Comparison of ENCODE assay signal across 8 cellular contexts in genomic region chr1:205211839-205212241, GRCh38. TPM values are rescaled to one million over a fixed set of nuclear protein-coding genes. Genes with fewer than 3 reads are reported as not detected.
DNase-seq lines count a peak whose midpoint lies in the region; ATAC-seq, FAIRE-seq and TF ChIP-seq lines count a peak whose summit lies in the region.

No MANE protein-coding gene starts in this region.

- POLR2A ChIA-PET in A673 (lab: Charles Lee; ENCODE audit: low non-redundant PET) = no interaction called here
- POLR2A ChIA-PET in K562 (lab: Yijun Ruan, JAX) = no interaction called here

- BruUV-seq in A673 (replicated peaks; lab: Mats Ljungman, UMichigan) (no TSS peak), K562 (replicated peaks; lab: Mats Ljungman, UMichigan) (TSS peak; percentile 76)

- ATAC-seq in GM19351 (IDR thresholded peaks at IDR 0.05; ENCODE audit: unreplicated experiment) (peak; percentile 43), K562 (no peak)

- TF ChIP-seq CTCF in A673 (conservative IDR thresholded peaks at IDR 0.05; ENCODE audit: low read depth, low read length) = no peak
- no peak for TF ChIP-seq CTCF in K562 (IDR thresholded peaks at IDR 0.05 in 2 of 3, conservative IDR thresholded peaks at IDR 0.05 in 1 of 3; ENCODE audit: insufficient read depth in 2 of 3, low read depth in 1 of 3, low read length in 3 of 3)

- no peak for FAIRE-seq in K562 (lab: Jason Lieb, UNC)

- DNase-seq in A673 (ENCODE audit: low spot score) (no peak), K562 (ENCODE audit: extremely low read depth in 1 of 4, low spot score in 3 of 4) (no peak), DMS79 (lab: John Stamatoyannopoulos, UW) (no peak), globus pallidus (ENCODE audit: low spot score) (no peak), iPS-NIHi11 (ENCODE audit: low spot score) (no peak)

- H2AFZ ChIP-seq in K562 (ENCODE audit: low read depth, low read length) = peak overlapping the region; percentile 96

- no peak for TF ChIP-seq RAD21 in K562 (CRISPR knock-in tag; conservative IDR thresholded peaks at IDR 0.05 in 1 of 2, IDR thresholded peaks at IDR 0.05 in 1 of 2)

- no peak for TF ChIP-seq EP300 in K562 (IDR thresholded peaks at IDR 0.05; ENCODE audit: low read length)

- H3K9me3 ChIP-seq in A673 (ENCODE audit: low read depth, low read length, poor library complexity, severe bottlenecking) (no peaks in the 10 kb centered on the region), HUES48 (ENCODE audit: control insufficient read depth, insufficient read depth, low read length) (no peaks in the 10 kb centered on the region), K562 (replicated peaks; ENCODE audit: control insufficient read depth, insufficient read depth, low read depth, low read length) (no peaks in the 10 kb centered on the region), mononuclear cell (ENCODE audit: low read depth, low read length) (no peaks in the 10 kb centered on the region)

- no peak overlapping the region for H3K9ac ChIP-seq in HUES48 (ENCODE audit: low read depth, low read length)
- peak overlapping the region; percentile 42 to 99; a peak in 3 of 4 replicates for H3K9ac ChIP-seq in K562 (ENCODE audit: insufficient read depth in 1 of 2, low read depth in 2 of 2, low read length in 2 of 2)

- 31% methylated on average over 11 of the region's 11 CpGs for WGBS in K562 (ENCODE audit: insufficient coverage, low coverage, missing lambda C conversion rate)

- H4K20me1 ChIP-seq in K562 (replicated peaks; ENCODE audit: control insufficient read depth, insufficient read depth, low read length) = no peaks in the 10 kb centered on the region

- H3K4me2 ChIP-seq in K562 (ENCODE audit: insufficient read depth, low read length) = peak overlapping the region; percentile 87

- H3K36me3 ChIP-seq in A673 (ENCODE audit: insufficient read depth, low read length, poor library complexity, severe bottlenecking) (no peaks in the 10 kb centered on the region), HUES48 (ENCODE audit: control insufficient read depth, insufficient read depth, low read length) (no peaks in the 10 kb centered on the region), K562 (ENCODE audit: control insufficient read depth, insufficient read depth, low read length) (no peaks in the 10 kb centered on the region)

- in situ Hi-C loops in K562 (cut with MboI) = no loop called here

- no peak for TF ChIP-seq POLR2A in K562 (conservative IDR thresholded peaks at IDR 0.05)

- H3K4me3 ChIP-seq in A673 (ENCODE audit: low read depth, low read length, poor library complexity, severe bottlenecking) = peak overlapping the region; percentile 95
- peak overlapping the region; percentile 94 for H3K4me3 ChIP-seq in HUES48 (ENCODE audit: low read depth, low read length)
- H3K4me3 ChIP-seq in K562 = peak overlapping the region; percentile 85
- peak overlapping the region; percentile 94 for H3K4me3 ChIP-seq in mononuclear cell (ENCODE audit: low read length)

- H3K79me2 ChIP-seq in K562 (ENCODE audit: control insufficient read depth, insufficient read depth, low read length) = peaks cover 41% of the 10 kb centered on the region

- H3K27ac ChIP-seq in A673 (ENCODE audit: low read depth, low read length, poor library complexity, severe bottlenecking) = peak overlapping the region; percentile 78
- peak overlapping the region; percentile 94 for H3K27ac ChIP-seq in HUES48 (ENCODE audit: low read depth, low read length)
- H3K27ac ChIP-seq in K562 (ENCODE audit: extremely low read depth, low read depth, low read length) = peak overlapping the region; percentile 66

- H3K9me1 ChIP-seq in K562 (ENCODE audit: control insufficient read depth, insufficient read depth, low read length) = no peaks in the 10 kb centered on the region

- H3K27me3 ChIP-seq in A673 (replicated peaks; ENCODE audit: insufficient read depth, low read depth, low read length, poor library complexity) = no peaks in the 10 kb centered on the region
- no peaks in the 10 kb centered on the region for H3K27me3 ChIP-seq in HUES48 (ENCODE audit: control insufficient read depth, insufficient read depth, low read length)
- H3K27me3 ChIP-seq in K562 (ENCODE audit: control insufficient read depth in 2 of 2, insufficient read depth in 2 of 2, low read length in 2 of 2) = no peaks in the 10 kb centered on the region
- no peaks in the 10 kb centered on the region for H3K27me3 ChIP-seq in mononuclear cell (ENCODE audit: insufficient read depth, low read length)

- CTCF ChIA-PET in A673 (lab: Charles Lee) (no interaction called here), K562 (lab: Yijun Ruan, JAX; ENCODE audit: low intra/inter-chr PET ratio) (no interaction called here)

- H3K4me1 ChIP-seq in A673 (ENCODE audit: insufficient read depth, low read length, poor library complexity, severe bottlenecking) (peaks cover 5% of the 10 kb centered on the region), HUES48 (ENCODE audit: control insufficient read depth, insufficient read depth, low read length) (peaks cover 4% of the 10 kb centered on the region; the same call in 1 of the 2 replicates), K562 (replicated peaks in 1 of 2; ENCODE audit: control insufficient read depth in 2 of 2, insufficient read depth in 2 of 2, low read length in 2 of 2) (peaks cover 16 to 44% of the 10 kb centered on the region in 2 experiments), mononuclear cell (ENCODE audit: insufficient read depth, low read length) (peaks cover 44% of the 10 kb centered on the region)

- intact Hi-C loops in A673 (cut with micrococcal nuclease; ENCODE audit: unreplicated experiment) = no loop called here
- intact Hi-C loops in K562 (cut with micrococcal nuclease) = loop anchor here (2.0 to 5.0 kb wide), 3 partner anchors 40 to 89 kb away; no protein-coding TSS in a partner anchor

TF ChIP-seq in K562, 482 proteins besides CTCF, POLR2A, EP300 and RAD21 (continues in another document):
- TF ChIP-seq TFAM (CRISPR knock-in tag; conservative IDR thresholded peaks at IDR 0.05) (no peak), SMARCB1 (IDR thresholded peaks at IDR 0.05; ENCODE audit: insufficient read length, low read depth) (no peak)

RNA-seq across cellular contexts. Expression of gene DSTYK, which starts 0.3 kb away (rescaled TPM):
- total RNA-seq in A673 (2021) (7.1 and 7.5 TPM in 2 replicates), K562 (2014; rRNA removed) (4.2 and 5.5 TPM in 2 replicates), K562 (2014; rRNA removed; fragmentation: Illumina TruSeq; extraction: Trizol) (7.0 TPM in 2 replicates), K562 (2015; rRNA removed; fragmentation: Illumina TruSeq; extraction: Trizol) (6.6 and 7.1 TPM in 2 replicates), K562 (2021) (6.2 and 7.3 TPM in 2 replicates), mononuclear cell (16.3 TPM)
- 12.5 and 15.3 TPM in 2 replicates for total RNA-seq in K562 (2011; cell fraction: chromatin; rRNA removed; ENCODE audit: low replicate concordance)
- 6.3 and 7.2 TPM in 2 replicates for total RNA-seq in K562 (2011; cell fraction: nucleolus; rRNA removed)
- 11.8 and 16.3 TPM in 2 replicates for total RNA-seq in K562 (2011; cell fraction: nucleoplasm; rRNA removed)
- polyA plus RNA-seq in K562 (2011; rRNA removed) (6.3 and 7.0 TPM in 2 replicates), K562 (2014; fragmentation: Illumina TruSeq; extraction: Trizol) (6.3 and 6.9 TPM in 2 replicates), K562 (2014; fragmentation: Nextera tagmentation; extraction: Ambion mirVana) (1 to 10 TPM; 4.6 to 5.0 TPM), K562 (2014; rRNA removed) (4.8 and 5.4 TPM in 2 replicates)
- 2.3 and 4.7 TPM in 2 replicates for polyA plus RNA-seq in K562 (2011; cell fraction: cytosol; rRNA removed)
- polyA plus RNA-seq in K562 (2011; cell fraction: nucleus; rRNA removed) = 2.9 and 3.0 TPM in 2 replicates
- 5.6 and 8.7 TPM in 2 replicates for polyA plus RNA-seq in K562 (2012)
- 11.5 and 13.9 TPM in 2 replicates for polyA minus RNA-seq in K562 (2011; rRNA and poly(A)+ RNA removed)
- polyA minus RNA-seq in K562 (2011; cell fraction: cytosol; rRNA and poly(A)+ RNA removed) = 4.2 and 4.4 TPM in 2 replicates
- 4.6 and 8.2 TPM in 2 replicates for polyA minus RNA-seq in K562 (2011; cell fraction: nucleus; rRNA and poly(A)+ RNA removed)

RNA-seq across cellular contexts. Expression of gene TMCC2, which starts 15.9 kb away (rescaled TPM):
- total RNA-seq in A673 (2021) (2.2 and 3.0 TPM in 2 replicates), K562 (2014; rRNA removed) (1.5 and 1.6 TPM in 2 replicates), K562 (2014; rRNA removed; fragmentation: Illumina TruSeq; extraction: Trizol) (0.48 and 0.62 TPM in 2 replicates), K562 (2015; rRNA removed; fragmentation: Illumina TruSeq; extraction: Trizol) (0.94 and 0.98 TPM in 2 replicates), K562 (2021) (1.8 TPM in 2 replicates), mononuclear cell (4.3 TPM)
- total RNA-seq in K562 (2011; cell fraction: chromatin; rRNA removed; ENCODE audit: low replicate concordance) = 0.44 and 1.0 TPM in 2 replicates
- total RNA-seq in K562 (2011; cell fraction: nucleolus; rRNA removed) = 0.66 and 1.0 TPM in 2 replicates
- total RNA-seq in K562 (2011; cell fraction: nucleoplasm; rRNA removed) = 0.51 and 1.1 TPM in 2 replicates
- polyA plus RNA-seq in K562 (2011; rRNA removed) (0.60 and 1.3 TPM in 2 replicates), K562 (2014; fragmentation: Illumina TruSeq; extraction: Trizol) (1.2 and 1.3 TPM in 2 replicates), K562 (2014; fragmentation: Nextera tagmentation; extraction: Ambion mirVana) (under 1 TPM; 0.06 to 0.10 TPM), K562 (2014; rRNA removed) (1.2 and 2.0 TPM in 2 replicates)
- polyA plus RNA-seq in K562 (2011; cell fraction: cytosol; rRNA removed) = 1.6 and 1.7 TPM in 2 replicates
- 1.6 and 1.9 TPM in 2 replicates for polyA plus RNA-seq in K562 (2011; cell fraction: nucleus; rRNA removed)
- polyA plus RNA-seq in K562 (2012) = 2.0 and 6.3 TPM in 2 replicates
- polyA minus RNA-seq in K562 (2011; rRNA and poly(A)+ RNA removed) = 0.74 and 1.3 TPM in 2 replicates
- polyA minus RNA-seq in K562 (2011; cell fraction: cytosol; rRNA and poly(A)+ RNA removed) = 0.76 and 2.9 TPM in 2 replicates
- 0.54 and 1.6 TPM in 2 replicates for polyA minus RNA-seq in K562 (2011; cell fraction: nucleus; rRNA and poly(A)+ RNA removed)
